ENCODE assay signal across 21 cellular contexts in genomic region chrX:44927398-44927797, GRCh38.
"Had no signal": no experiment of that assay in that cellular context is flagged by ENCODE, and none has a peak within 500 bp of the region (broad histone marks: within the 10 kb centered on the region; RNA-seq: fewer than 3 reads in every experiment).

No MANE protein-coding gene starts in this region.

- H3K4me1 Mint-ChIP-seq: neural progenitor cell had no signal

- H3K27me3 Mint-ChIP-seq: activated CD8-positive, alpha-beta T cell treated with anti-CD3 and anti-CD28 coated beads for 36 hours; activated naive CD4-positive, alpha-beta T cell treated with anti-CD3 and anti-CD28 coated beads, Interleukin-2, amount 50 U/mL, for 24 hours; dendritic cell treated with granulocyte-macrophage colony-stimulating factor and Interleukin-4, amounts not matched to agents 40 ng/mL and 50 ng/mL, for 4 days had no signal

- H3K4me3 ChIP-seq: ascending aorta, breast epithelium, esophagus muscularis mucosa, lower lobe of right lung, neural progenitor cell, ovary, smooth muscle cell, stomach had no signal

- H3K36me3 ChIP-seq: ascending aorta, breast epithelium, esophagus muscularis mucosa, lower lobe of right lung, neural progenitor cell, ovary, stomach, WERI-Rb-1 had no signal

- H3K27ac ChIP-seq: ascending aorta, breast epithelium, esophagus muscularis mucosa, lower lobe of right lung, neural progenitor cell, ovary, stomach, WERI-Rb-1 had no signal

- H3K9ac ChIP-seq: neural progenitor cell had no signal

- ATAC-seq: activated CD8-positive, alpha-beta T cell treated with anti-CD3 and anti-CD28 coated beads for 36 hours; left cardiac atrium; lower lobe of right lung; sciatic nerve; stimulated activated effector memory CD8-positive, alpha-beta T cell treated with anti-CD3 and anti-CD28 coated beads, Interleukin-12 subunit alpha, Interleukin-12 subunit beta, amount 100 ng/mL, for 72 hours had no signal

- H3K4me3 Mint-ChIP-seq: activated CD8-positive, alpha-beta T cell treated with anti-CD3 and anti-CD28 coated beads for 36 hours; activated naive CD4-positive, alpha-beta T cell treated with anti-CD3 and anti-CD28 coated beads, Interleukin-2, amount 50 U/mL, for 24 hours; dendritic cell treated with granulocyte-macrophage colony-stimulating factor and Interleukin-4, amounts not matched to agents 40 ng/mL and 50 ng/mL, for 4 days; mesothelial cell of epicardium; neural progenitor cell; stimulated activated effector memory CD8-positive, alpha-beta T cell treated with anti-CD3 and anti-CD28 coated beads, Interleukin-12 subunit alpha, Interleukin-12 subunit beta, amount 100 ng/mL, for 72 hours had no signal

- H3K27ac Mint-ChIP-seq: activated CD8-positive, alpha-beta T cell treated with anti-CD3 and anti-CD28 coated beads for 36 hours; dendritic cell treated with granulocyte-macrophage colony-stimulating factor and Interleukin-4, amounts not matched to agents 40 ng/mL and 50 ng/mL, for 4 days; mesothelial cell of epicardium; neural progenitor cell; stimulated activated effector memory CD8-positive, alpha-beta T cell treated with anti-CD3 and anti-CD28 coated beads, Interleukin-12 subunit alpha, Interleukin-12 subunit beta, amount 100 ng/mL, for 72 hours had no signal

- H3K4me2 ChIP-seq: neural progenitor cell, smooth muscle cell had no signal

- H2AFZ ChIP-seq: neural progenitor cell had no signal

- DNase-seq: activated CD8-positive, alpha-beta T cell treated with anti-CD3 and anti-CD28 coated beads for 36 hours; activated gamma-delta T cell; effector memory CD4-positive, alpha-beta T cell; immature natural killer cell; left cardiac atrium; lower lobe of right lung; ovary; stimulated activated CD4-positive, alpha-beta T cell treated with anti-CD3 and anti-CD28 coated beads, Interleukin-4, amount 100 ng/mL, for 24 hours; stomach; trophoblast cell; WERI-Rb-1 had no signal

- H3K4me1 ChIP-seq: ascending aorta, breast epithelium, neural progenitor cell had no signal

- H3K9me3 ChIP-seq: ascending aorta, breast epithelium, esophagus muscularis mucosa, lower lobe of right lung, ovary, stomach had no signal

- H3K9me3 Mint-ChIP-seq: activated CD8-positive, alpha-beta T cell treated with anti-CD3 and anti-CD28 coated beads for 36 hours; activated naive CD4-positive, alpha-beta T cell treated with anti-CD3 and anti-CD28 coated beads, Interleukin-2, amount 50 U/mL, for 24 hours; dendritic cell treated with granulocyte-macrophage colony-stimulating factor and Interleukin-4, amounts not matched to agents 40 ng/mL and 50 ng/mL, for 4 days; immature natural killer cell; stimulated activated effector memory CD8-positive, alpha-beta T cell treated with anti-CD3 and anti-CD28 coated beads, Interleukin-12 subunit alpha, Interleukin-12 subunit beta, amount 100 ng/mL, for 72 hours had no signal

- H3K27me3 ChIP-seq: ascending aorta, breast epithelium, esophagus muscularis mucosa, neural progenitor cell, ovary, stomach had no signal
